Comparison of ENCODE assay signal across 15 cellular contexts in genomic region chr14:53127151-53127550, GRCh38. TPM values are rescaled to one million over a fixed set of nuclear protein-coding genes. Genes with fewer than 3 reads are reported as not detected.
A peak's percentile ranks its signal among the peaks of the same experiment; 100 is the strongest.
DNase-seq lines count a peak whose midpoint lies in the region; ATAC-seq and TF ChIP-seq lines count a peak whose summit lies in the region.
"Had no signal": no experiment of that assay in that cellular context is flagged by ENCODE, and none has a peak within 500 bp of the region (broad histone marks: within the 10 kb centered on the region; RNA-seq: fewer than 3 reads in every experiment).

No MANE protein-coding gene starts in this region.

- H3K27me3 Mint-ChIP-seq in activated CD8-positive, alpha-beta memory T cell treated with anti-CD3 and anti-CD28 coated beads, Interleukin-2, amount 10 ng/mL, durations not matched to agents 7 days and 5 days, result no peaks in the 10 kb centered on the region

- peak; percentile 30 for ATAC-seq in activated CD8-positive, alpha-beta memory T cell treated with anti-CD3 and anti-CD28 coated beads, Interleukin-2, amount 10 ng/mL, durations not matched to agents 7 days and 5 days
- no peak for ATAC-seq in gastroesophageal sphincter
- ATAC-seq in HG02884 (IDR thresholded peaks at IDR 0.05; ENCODE audit: unreplicated experiment), result no peak
- ATAC-seq: Panc1 had no signal

- peaks cover 0 to 20% (median 0%) of the 10 kb centered on the region in 3 donors for H3K4me1 ChIP-seq in gastroesophageal sphincter
- H3K4me1 ChIP-seq in spleen, result peaks cover 5 to 47% (median 20%) of the 10 kb centered on the region in 6 donors
- H3K4me1 ChIP-seq: adrenal gland had no signal

- no peak for DNase-seq in activated CD8-positive, alpha-beta memory T cell treated with anti-CD3 and anti-CD28 coated beads, Interleukin-2, amount 10 ng/mL, durations not matched to agents 7 days and 5 days
- DNase-seq in activated CD8-positive, alpha-beta memory T cell treated with anti-CD3 and anti-CD28 coated beads, Interleukin-2, amount 50 U/mL, for 48 hours, result no peak
- DNase-seq in SK-N-MC (ENCODE audit: low read depth, low spot score), result no peak
- no peak for DNase-seq in spleen
- no peak for DNase-seq in NCI-H1105 (lab: John Stamatoyannopoulos, UW)
- no peak for DNase-seq in WERI-Rb-1
- DNase-seq: ACHN; adrenal gland; effector memory CD4-positive, alpha-beta T cell; NCI-H2081 treated with DMSO at 0.1 percent for 48 hours; nephron progenitor cell; stimulated activated CD4-positive, alpha-beta T cell treated with anti-CD3 and anti-CD28 coated beads, Interleukin-12 subunit alpha, Interleukin-12 subunit beta, amount 100 ng/mL, for 4 hours had no signal

- no peak for TF ChIP-seq EP300 in gastroesophageal sphincter (IDR thresholded peaks at IDR 0.05)

- H3K36me3 ChIP-seq in SK-N-MC (ENCODE audit: insufficient read depth, low read length) (no peaks in the 10 kb centered on the region), gastroesophageal sphincter (no peaks in the 10 kb centered on the region), spleen (no peaks in the 10 kb centered on the region), WERI-Rb-1 (no peaks in the 10 kb centered on the region)
- H3K36me3 ChIP-seq: adrenal gland had no signal

- H3K27ac ChIP-seq in SK-N-MC (no peak overlapping the region), gastroesophageal sphincter (peak overlapping the region in 3 of 4 donors; percentile 35 to 52 (median 47)), spleen (peak overlapping the region; percentile 33 to 70 (median 64)), WERI-Rb-1 (no peak overlapping the region)

- H3K4me3 ChIP-seq in SK-N-MC, result no peak overlapping the region
- H3K4me3 ChIP-seq in gastroesophageal sphincter, result peak overlapping the region; percentile 17 to 29
- peak overlapping the region in 2 of 8 donors; percentile 10 to 31 for H3K4me3 ChIP-seq in spleen
- no peak overlapping the region for H3K4me3 ChIP-seq in WERI-Rb-1 (ENCODE audit: low read depth, low read length)
- H3K4me3 ChIP-seq: adrenal gland had no signal

- intact Hi-C loops in spleen (cut with DNase I; ENCODE audit: low total_unique reads), result no loop called here

- TF ChIP-seq POLR2A in gastroesophageal sphincter (IDR thresholded peaks at IDR 0.05) (no peak), spleen (IDR thresholded peaks at IDR 0.05) (no peak)

- CTCF ChIA-PET in activated CD8-positive, alpha-beta memory T cell treated with anti-CD3 and anti-CD28 coated beads, Interleukin-2, amount 10 ng/mL, durations not matched to agents 7 days and 5 days (lab: Charles Lee), result interaction anchor here (0.9 to 1.2 kb wide), 4 partner anchors 9 to 90 kb away, joined by 3 to 5 read pairs (median 4); no protein-coding TSS in a partner anchor

- TF ChIP-seq CTCF in gastroesophageal sphincter (IDR thresholded peaks at IDR 0.05) (no peak), spleen (IDR thresholded peaks at IDR 0.05 in 8 of 11, conservative IDR thresholded peaks at IDR 0.05 in 3 of 11) (no peak), WERI-Rb-1 (IDR thresholded peaks at IDR 0.05; ENCODE audit: low read depth, low read length) (no peak)

- H3K27ac Mint-ChIP-seq in activated CD8-positive, alpha-beta memory T cell treated with anti-CD3 and anti-CD28 coated beads, Interleukin-2, amount 10 ng/mL, durations not matched to agents 7 days and 5 days, result peak overlapping the region; percentile 79
- H3K27ac Mint-ChIP-seq: nephron progenitor cell had no signal

- H3K9ac ChIP-seq in SK-N-MC (ENCODE audit: insufficient read length), result peak overlapping the region; percentile 1

- H3K9me3 Mint-ChIP-seq in activated CD8-positive, alpha-beta memory T cell treated with anti-CD3 and anti-CD28 coated beads, Interleukin-2, amount 10 ng/mL, durations not matched to agents 7 days and 5 days (ENCODE audit: low read depth), result no peaks in the 10 kb centered on the region

- peak overlapping the region; percentile 62 for H3K4me3 Mint-ChIP-seq in activated CD8-positive, alpha-beta memory T cell treated with anti-CD3 and anti-CD28 coated beads, Interleukin-2, amount 10 ng/mL, durations not matched to agents 7 days and 5 days
- H3K4me3 Mint-ChIP-seq: nephron progenitor cell had no signal

- no peaks in the 10 kb centered on the region for H3K9me3 ChIP-seq in SK-N-MC (ENCODE audit: low read depth, low read length)
- no peaks in the 10 kb centered on the region for H3K9me3 ChIP-seq in gastroesophageal sphincter
- H3K9me3 ChIP-seq in spleen, result no peaks in the 10 kb centered on the region
- no peaks in the 10 kb centered on the region for H3K9me3 ChIP-seq in WERI-Rb-1 (ENCODE audit: severe bottlenecking)
- H3K9me3 ChIP-seq: adrenal gland had no signal

- WGBS in gastroesophageal sphincter (ENCODE audit: low coverage in 1 of 2), 2 donors, result 10 to 13% methylated on average over 1 of the region's 1 CpG
- 8 to 31% (median 23%) methylated on average over 1 of the region's 1 CpG for WGBS in spleen, 5 donors

- H3K27me3 ChIP-seq in gastroesophageal sphincter (no peaks in the 10 kb centered on the region), spleen (replicated peaks in 1 of 7) (no peaks in the 10 kb centered on the region), WERI-Rb-1 (ENCODE audit: insufficient read depth, low read depth, severe bottlenecking) (no peaks in the 10 kb centered on the region)
- H3K27me3 ChIP-seq: adrenal gland had no signal

- H3K36me3 Mint-ChIP-seq in activated CD8-positive, alpha-beta memory T cell treated with anti-CD3 and anti-CD28 coated beads, Interleukin-2, amount 10 ng/mL, durations not matched to agents 7 days and 5 days, result peaks cover 12% of the 10 kb centered on the region

- H3K4me1 Mint-ChIP-seq in activated CD8-positive, alpha-beta memory T cell treated with anti-CD3 and anti-CD28 coated beads, Interleukin-2, amount 10 ng/mL, durations not matched to agents 7 days and 5 days, result peaks cover 31% of the 10 kb centered on the region

RNA-seq across cellular contexts. Expression of gene DDHD1, which starts 26.0 kb away (rescaled TPM):
- total RNA-seq in activated CD8-positive, alpha-beta memory T cell treated with anti-CD3 and anti-CD28 coated beads, Interleukin-2, amount 10 ng/mL, durations not matched to agents 7 days and 5 days, result 10 to 100 TPM; 70.7 to 80.5 TPM
- total RNA-seq in gastroesophageal sphincter, result 10 to 100 TPM; 15.4 to 36.4 (median 20.7) TPM
- total RNA-seq in spleen, result 10 to 100 TPM; 25.0 to 52.2 (median 30.7) TPM
- polyA plus RNA-seq in spleen, result 1 to 10 TPM; 3.4 to 4.9 (median 4.7) TPM

Comparison
In these comparisons a context has a peak if more than half of its experiments do, and no peak if none do; other contexts are left out.
1. H3K27ac ChIP-seq: peak in gastroesophageal sphincter (3 of 4) and spleen (8 of 8); none in SK-N-MC (single experiment) and WERI-Rb-1 (single experiment).
2. H3K4me3 ChIP-seq: peak in gastroesophageal sphincter (2 of 2); none in SK-N-MC (single experiment) and WERI-Rb-1 (single experiment).